In genomic region chr13:42396501-42396900, GRCh38 we compare ENCODE assay signal across 11 cellular contexts.
A peak's percentile ranks its signal among the peaks of the same experiment; 100 is the strongest.
DNase-seq lines count a peak whose midpoint lies in the region; ATAC-seq and TF ChIP-seq lines count a peak whose summit lies in the region.
"Had no signal": no experiment of that assay in that cellular context is flagged by ENCODE, and none has a peak within 500 bp of the region (broad histone marks: within the 10 kb centered on the region; RNA-seq: fewer than 3 reads in every experiment).

No MANE protein-coding gene starts in this region.

- DNase-seq in GM12865 (ENCODE audit: low read depth) (peak; percentile 87), RPMI7951 (ENCODE audit: low read depth) (peak; percentile 60), naive B cell (no peak), NCI-H446 (lab: John Stamatoyannopoulos, UW) (no peak), NCI-H526 treated with DMSO at 0.1 percent for 48 hours (lab: John Stamatoyannopoulos, UW) (no peak), NCI-H2107 treated with DMSO at 0.1 percent for 48 hours (lab: John Stamatoyannopoulos, UW; ENCODE audit: unreplicated experiment) (no peak)
- peak; percentile 76 to 80 for DNase-seq in activated T-cell treated with anti-CD3 and anti-CD28 coated beads, Interleukin-2, amount 50 U/mL, for 48 hours
- DNase-seq: NCI-H526, small intestine had no signal

- ATAC-seq in naive B cell (ENCODE audit: low read depth in 2 of 2) (peak; percentile 33 to 64), HG03378 (IDR thresholded peaks at IDR 0.05; ENCODE audit: unreplicated experiment) (no peak)

- H3K4me3 Mint-ChIP-seq in naive B cell: no peak overlapping the region

- peaks cover 0 to 5% of the 10 kb centered on the region in 2 donors for H3K36me3 Mint-ChIP-seq in naive B cell

- no peak for TF ChIP-seq CTCF in GM12865 (IDR thresholded peaks at IDR 0.05; ENCODE audit: insufficient read depth, low read depth, low read length, missing control alignments)

- peaks cover 8 to 14% (median 13%) of the 10 kb centered on the region in 3 donors for H3K4me1 Mint-ChIP-seq in naive B cell

- H3K9me3 Mint-ChIP-seq in naive B cell: peaks cover 0 to 2% (median 0%) of the 10 kb centered on the region in 7 donors

- no peaks in the 10 kb centered on the region for H3K27me3 Mint-ChIP-seq in naive B cell

- H3K27ac Mint-ChIP-seq in naive B cell: no peak overlapping the region

- H3K4me3 ChIP-seq in GM12865 (ENCODE audit: low read depth, low read length): peak overlapping the region; percentile 3; the same call in 1 of the 2 replicates
- H3K4me3 ChIP-seq: BLaER1 treated with 17β-estradiol and CSF1 and Interleukin-3, amounts not matched to agents 10 nM and 100 nM had no signal

Comparison
In these comparisons a context has a peak if more than half of its experiments do, and no peak if none do; other contexts are left out.
1. DNase-seq: peak in GM12865 (single experiment), RPMI7951 (single experiment) and activated T-cell treated with anti-CD3 and anti-CD28 coated beads, Interleukin-2, amount 50 U/mL, for 48 hours (2 of 2); none in naive B cell (single experiment), NCI-H446 (0 of 2), NCI-H526 treated with DMSO at 0.1 percent for 48 hours (single experiment) and NCI-H2107 treated with DMSO at 0.1 percent for 48 hours (single experiment).